ENCODE assay signal across 10 cellular contexts in genomic region chr10:16787361-16787791, GRCh38.
A peak's percentile ranks its signal among the peaks of the same experiment; 100 is the strongest.
DNase-seq lines count a peak whose midpoint lies in the region; ATAC-seq lines count a peak whose summit lies in the region.
"Had no signal": no experiment of that assay in that cellular context is flagged by ENCODE, and none has a peak within 500 bp of the region (broad histone marks: within the 10 kb centered on the region; RNA-seq: fewer than 3 reads in every experiment).

No MANE protein-coding gene starts in this region.

- ATAC-seq in GM18861 (IDR thresholded peaks at IDR 0.05; ENCODE audit: unreplicated experiment) (peak; percentile 88), HG03442 (IDR thresholded peaks at IDR 0.05; ENCODE audit: unreplicated experiment) (peak; percentile 74), GM21526 (IDR thresholded peaks at IDR 0.05; ENCODE audit: low FRiP score, unreplicated experiment) (no peak), HG03280 (IDR thresholded peaks at IDR 0.05; ENCODE audit: unreplicated experiment) (no peak)

- DNase-seq in activated T-cell treated with anti-CD3 and anti-CD28 coated beads, Interleukin-2, amount 50 U/mL, for 48 hours: peak; percentile 70 to 72
- DNase-seq in stimulated activated CD4-positive, alpha-beta T cell treated with anti-CD3 and anti-CD28 coated beads, Interleukin-1b, Interleukin-23, amount 100 ng/mL, for 48 hours: peak; percentile 57
- DNase-seq in LoVo (ENCODE audit: low spot score): no peak
- no peak for DNase-seq in NAMALWA (ENCODE audit: low spot score)
- DNase-seq: COR-L47, left ventricle myocardium inferior had no signal

Comparison
In these comparisons a context has a peak if more than half of its experiments do, and no peak if none do; other contexts are left out.
1. ATAC-seq: peak in GM18861 (single experiment) and HG03442 (single experiment); none in GM21526 (single experiment) and HG03280 (single experiment).
2. DNase-seq: peak in activated T-cell treated with anti-CD3 and anti-CD28 coated beads, Interleukin-2, amount 50 U/mL, for 48 hours (2 of 2) and stimulated activated CD4-positive, alpha-beta T cell treated with anti-CD3 and anti-CD28 coated beads, Interleukin-1b, Interleukin-23, amount 100 ng/mL, for 48 hours (single experiment); none in LoVo (single experiment) and NAMALWA (single experiment).